Comparison of ENCODE assay signal across 1 cellular context in genomic region chr3:138042043-138042442, GRCh38.
TF ChIP-seq lines count a peak whose summit lies in the region.

No MANE protein-coding gene starts in this region.

TF ChIP-seq in SK-N-SH, 30 proteins besides CTCF, POLR2A, EP300 and RAD21:
- TF ChIP-seq SMC3 (IDR thresholded peaks at IDR 0.05; ENCODE audit: low read depth, low read length) (no peak), RXRA (IDR thresholded peaks at IDR 0.05; ENCODE audit: borderline replicate concordance, low read depth) (no peak), JUND (IDR thresholded peaks at IDR 0.05) (peak; percentile 30; the same call in 1 of the 2 replicates), FOSL2 (IDR thresholded peaks at IDR 0.05; ENCODE audit: borderline replicate concordance, low read depth) (peak; percentile 57; the same call in 1 of the 2 replicates)
TF ChIP-seq in SK-N-SH: peak in this region for 2.
